ENCODE assay signal across 1 cellular context in genomic region chr16:77896357-77896972, GRCh38.
TF ChIP-seq lines count a peak whose summit lies in the region.

No MANE protein-coding gene starts in this region.

TF ChIP-seq in WTC11, 78 proteins besides CTCF, POLR2A, EP300 and RAD21 (continued from another document):
- TF ChIP-seq ARID4B (CRISPR knock-in tag; IDR thresholded peaks at IDR 0.05; ENCODE audit: borderline replicate concordance) (no peak), AR (CRISPR knock-in tag; IDR thresholded peaks at IDR 0.05) (no peak), NFE2L1 (CRISPR knock-in tag; IDR thresholded peaks at IDR 0.05) (no peak), GRHL2 (CRISPR knock-in tag; IDR thresholded peaks at IDR 0.05; ENCODE audit: insufficient replicate concordance, severe bottlenecking) (no peak)
